6 cellular contexts compared by ENCODE assay signal in the genomic region with DNA sequence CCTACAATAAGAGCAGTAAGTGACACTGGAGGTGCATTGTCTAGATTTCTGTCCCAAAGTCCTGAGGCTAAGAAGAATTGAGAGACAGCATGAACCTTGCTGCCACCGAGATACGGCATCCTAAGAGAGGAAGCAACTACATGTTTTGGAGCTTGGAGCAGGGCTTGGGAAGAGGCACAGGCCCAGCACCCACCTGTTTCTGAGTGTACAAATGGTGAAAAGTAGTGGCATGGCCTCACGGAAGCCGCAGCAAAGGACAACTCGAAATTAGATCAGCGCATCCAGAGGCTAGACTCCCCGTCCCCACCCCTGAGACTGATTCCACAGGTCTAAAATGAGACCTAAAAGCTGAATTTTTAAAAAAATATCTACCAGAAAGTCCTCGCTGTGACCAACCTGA.
"Had no signal": no experiment of that assay in that cellular context is flagged by ENCODE, and none has a peak within 500 bp of the region (broad histone marks: within the 10 kb centered on the region; RNA-seq: fewer than 3 reads in every experiment).

No MANE protein-coding gene starts in this region.

- H3K4me1 Mint-ChIP-seq: GM23338 had no signal

- H3K27ac ChIP-seq: HL-60 had no signal

- H3K27ac Mint-ChIP-seq: GM23338, HFFc6 had no signal

- H3K4me3 ChIP-seq: GM23338, HAP-1, K562 had no signal

- H3K4me3 Mint-ChIP-seq: GM23338, HFFc6 had no signal

- DNase-seq: HFFc6, IMR-90 had no signal

- H3K36me3 ChIP-seq: HAP-1 had no signal

- H3K4me1 ChIP-seq: HAP-1 had no signal

- H3K9me3 ChIP-seq: HAP-1 had no signal
